15 cellular contexts compared by ENCODE assay signal in genomic region chr18:3319894-3320438, GRCh38.
"Had no signal": no experiment of that assay in that cellular context is flagged by ENCODE, and none has a peak within 500 bp of the region (broad histone marks: within the 10 kb centered on the region; RNA-seq: fewer than 3 reads in every experiment).

No MANE protein-coding gene starts in this region.

- DNase-seq: activated naive CD8-positive, alpha-beta T cell treated with anti-CD3 and anti-CD28 coated beads, Interleukin-2, amount 50 U/mL, for 24 hours; colonic mucosa; heart left ventricle; mammary epithelial cell; mucosa of descending colon; naive thymus-derived CD8-positive, alpha-beta T cell; nucleus accumbens; right lobe of liver had no signal

- H3K4me3 Mint-ChIP-seq: activated naive CD8-positive, alpha-beta T cell treated with anti-CD3 and anti-CD28 coated beads, Interleukin-2, amount 50 U/mL, for 24 hours; naive thymus-derived CD8-positive, alpha-beta T cell; T-helper 1 cell treated with Interleukin-12 subunit alpha and Interleukin-12 subunit beta and Interleukin-4 antibody, amounts not matched to agents 30 μg/mL and 1 μg/mL, for 36 hours; WTC11 had no signal

- H3K9me3 Mint-ChIP-seq: activated naive CD8-positive, alpha-beta T cell treated with anti-CD3 and anti-CD28 coated beads, Interleukin-2, amount 50 U/mL, for 24 hours; naive thymus-derived CD8-positive, alpha-beta T cell had no signal

- H3K4me1 ChIP-seq: colonic mucosa, prostate gland, right lobe of liver, suprapubic skin, upper lobe of left lung had no signal

- H3K9me3 ChIP-seq: colonic mucosa, heart left ventricle, mucosa of descending colon, prostate gland, right lobe of liver, suprapubic skin, upper lobe of left lung had no signal

- H3K36me3 ChIP-seq: cardiac muscle cell, colonic mucosa, heart left ventricle, prostate gland, right lobe of liver, suprapubic skin, upper lobe of left lung had no signal

- H3K27ac Mint-ChIP-seq: activated naive CD8-positive, alpha-beta T cell treated with anti-CD3 and anti-CD28 coated beads, Interleukin-2, amount 50 U/mL, for 24 hours; naive thymus-derived CD8-positive, alpha-beta T cell; T-helper 1 cell treated with Interleukin-12 subunit alpha and Interleukin-12 subunit beta and Interleukin-4 antibody, amounts not matched to agents 30 μg/mL and 1 μg/mL, for 36 hours; WTC11 had no signal

- H3K4me3 ChIP-seq: cardiac muscle cell, colonic mucosa, heart left ventricle, mucosa of descending colon, prostate gland, right lobe of liver, suprapubic skin, upper lobe of left lung had no signal

- H3K36me3 Mint-ChIP-seq: naive thymus-derived CD8-positive, alpha-beta T cell had no signal

- H3K27ac ChIP-seq: cardiac muscle cell, colonic mucosa, heart left ventricle, prostate gland, right lobe of liver, suprapubic skin, upper lobe of left lung had no signal

- ATAC-seq: heart left ventricle; left lobe of liver; mucosa of descending colon; naive thymus-derived CD8-positive, alpha-beta T cell; right lobe of liver; WTC11 had no signal
